Comparison of ENCODE assay signal across 24 cellular contexts in the genomic region with DNA sequence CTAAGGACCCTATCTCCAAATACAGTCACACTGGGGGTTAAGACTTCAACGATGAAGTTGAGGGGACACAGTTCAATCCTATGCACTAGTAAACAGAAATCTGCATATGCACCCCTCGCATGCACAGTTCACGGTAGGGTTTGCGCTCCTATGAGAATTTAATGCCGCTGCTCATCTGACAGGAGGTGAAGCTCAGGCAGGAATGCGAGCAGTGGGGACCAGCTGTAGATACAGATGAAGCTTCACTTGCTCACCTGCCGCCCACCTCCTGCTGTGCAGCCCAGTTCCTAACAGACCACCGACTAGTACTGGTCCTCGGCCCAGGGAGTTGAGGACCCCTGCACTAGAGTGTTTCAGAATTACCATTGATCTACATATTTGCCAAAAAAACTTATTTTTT. TPM values are rescaled to one million over a fixed set of nuclear protein-coding genes. Genes with fewer than 3 reads are reported as not detected.
DNase-seq lines count a peak whose midpoint lies in the region; ATAC-seq, FAIRE-seq and TF ChIP-seq lines count a peak whose summit lies in the region.
"Had no signal": no experiment of that assay in that cellular context is flagged by ENCODE, and none has a peak within 500 bp of the region (broad histone marks: within the 10 kb centered on the region; RNA-seq: fewer than 3 reads in every experiment).

No MANE protein-coding gene starts in this region.

- H3K36me3 Mint-ChIP-seq in chondrocyte (ENCODE audit: low read depth) (no peaks in the 10 kb centered on the region), type B pancreatic cell (no peaks in the 10 kb centered on the region)
- H3K36me3 Mint-ChIP-seq: CD4-positive, alpha-beta memory T cell had no signal

- H3K27ac Mint-ChIP-seq in chondrocyte (ENCODE audit: unreplicated experiment) = no peak overlapping the region
- no peak overlapping the region for H3K27ac Mint-ChIP-seq in type B pancreatic cell
- H3K27ac Mint-ChIP-seq: CD4-positive, alpha-beta memory T cell; IgD-negative memory B cell had no signal

- H3K4me1 Mint-ChIP-seq in chondrocyte (ENCODE audit: low read depth) (peaks cover 12% of the 10 kb centered on the region), type B pancreatic cell (ENCODE audit: unreplicated experiment) (no peaks in the 10 kb centered on the region)
- H3K4me1 Mint-ChIP-seq: CD4-positive, alpha-beta memory T cell; IgD-negative memory B cell had no signal

- H3K9me3 Mint-ChIP-seq in chondrocyte (ENCODE audit: low read depth) (no peaks in the 10 kb centered on the region), type B pancreatic cell (no peaks in the 10 kb centered on the region)
- H3K9me3 Mint-ChIP-seq: CD4-positive, alpha-beta memory T cell; IgD-negative memory B cell had no signal

- DNase-seq in HTR-8/SVneo (ENCODE audit: insufficient read length, low spot score) (no peak), chondrocyte (ENCODE audit: low spot score) (peak; percentile 83), mesenteric fat pad (ENCODE audit: low spot score) (peak; percentile 53), type B pancreatic cell (ENCODE audit: extremely low spot score, unreplicated experiment) (peak; percentile 47), DMS79 (lab: John Stamatoyannopoulos, UW) (no peak), cerebellar cortex (ENCODE audit: low spot score) (no peak)
- DNase-seq: C1 segment of cervical spinal cord; CD4-positive, alpha-beta memory T cell; COR-L47; EL; GDM1; GOT3; HCEC 1CT; MM.1S; NCI-H1417; NCI-H1694; NCI-H2029 treated with DMSO at 0.1 percent for 48 hours; NCI-H446 treated with DMSO at 0.1 percent for 48 hours; NCI-H526 treated with DMSO at 0.1 percent for 48 hours; SIG-M5 had no signal

- peaks cover 7% of the 10 kb centered on the region for H3K27me3 Mint-ChIP-seq in chondrocyte (ENCODE audit: low read depth)
- H3K27me3 Mint-ChIP-seq in type B pancreatic cell = peaks cover 31% of the 10 kb centered on the region

- FAIRE-seq in HTR-8/SVneo (lab: Jason Lieb, UNC) = peak; percentile 72
- FAIRE-seq: GM12891 had no signal

- ATAC-seq in HG03520 (IDR thresholded peaks at IDR 0.05; ENCODE audit: unreplicated experiment) = no peak
- ATAC-seq: Panc1 had no signal

- TF ChIP-seq CTCF in chondrocyte (IDR thresholded peaks at IDR 0.05) = no peak
- no peak for TF ChIP-seq CTCF in type B pancreatic cell (conservative IDR thresholded peaks at IDR 0.05)

- H3K4me3 Mint-ChIP-seq in chondrocyte (ENCODE audit: unreplicated experiment) = no peak overlapping the region
- H3K4me3 Mint-ChIP-seq in type B pancreatic cell = no peak overlapping the region
- H3K4me3 Mint-ChIP-seq: CD4-positive, alpha-beta memory T cell; IgD-negative memory B cell had no signal

RNA-seq across cellular contexts. Expression of a gene that starts 40.0 kb away (rescaled TPM):
- total RNA-seq in chondrocyte = 23.9 to 30.4 TPM (median 27.4 TPM) in 3 replicates
- total RNA-seq in mesenteric fat pad = 18.5 TPM
- total RNA-seq in type B pancreatic cell (ENCODE audit: low replicate concordance) = 23.4 and 39.2 TPM in 2 replicates

Comparison
In these comparisons a context has a peak if more than half of its experiments do, and no peak if none do; other contexts are left out.
1. DNase-seq: peak in chondrocyte (single experiment), mesenteric fat pad (single experiment) and type B pancreatic cell (single experiment); none in HTR-8/SVneo (single experiment), DMS79 (single experiment) and cerebellar cortex (single experiment).